ENCODE assay signal across 1 cellular context in the genomic region with DNA sequence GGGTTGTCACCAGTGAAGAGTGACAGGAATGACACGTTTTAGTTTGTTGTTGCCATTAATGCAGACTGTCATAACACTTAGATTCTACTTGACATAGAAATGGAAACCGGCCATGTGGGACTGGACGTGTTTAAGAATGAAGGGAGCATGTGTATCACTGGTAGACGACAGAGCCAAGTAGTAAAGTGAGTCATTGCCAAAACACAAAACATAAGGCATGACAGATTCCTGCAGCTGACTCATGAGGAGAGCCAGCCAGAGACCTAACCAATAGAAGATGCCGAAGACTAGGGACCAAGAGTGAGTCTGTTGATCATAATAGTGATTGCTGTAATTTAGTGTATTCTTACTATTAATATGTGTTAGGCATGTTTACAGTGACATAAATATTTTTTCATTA.
TF ChIP-seq lines count a peak whose summit lies in the region.

No MANE protein-coding gene starts in this region.

TF ChIP-seq in SK-N-SH, 30 proteins besides CTCF, POLR2A, EP300 and RAD21 (continued from another document):
- TF ChIP-seq, protein P1, sequence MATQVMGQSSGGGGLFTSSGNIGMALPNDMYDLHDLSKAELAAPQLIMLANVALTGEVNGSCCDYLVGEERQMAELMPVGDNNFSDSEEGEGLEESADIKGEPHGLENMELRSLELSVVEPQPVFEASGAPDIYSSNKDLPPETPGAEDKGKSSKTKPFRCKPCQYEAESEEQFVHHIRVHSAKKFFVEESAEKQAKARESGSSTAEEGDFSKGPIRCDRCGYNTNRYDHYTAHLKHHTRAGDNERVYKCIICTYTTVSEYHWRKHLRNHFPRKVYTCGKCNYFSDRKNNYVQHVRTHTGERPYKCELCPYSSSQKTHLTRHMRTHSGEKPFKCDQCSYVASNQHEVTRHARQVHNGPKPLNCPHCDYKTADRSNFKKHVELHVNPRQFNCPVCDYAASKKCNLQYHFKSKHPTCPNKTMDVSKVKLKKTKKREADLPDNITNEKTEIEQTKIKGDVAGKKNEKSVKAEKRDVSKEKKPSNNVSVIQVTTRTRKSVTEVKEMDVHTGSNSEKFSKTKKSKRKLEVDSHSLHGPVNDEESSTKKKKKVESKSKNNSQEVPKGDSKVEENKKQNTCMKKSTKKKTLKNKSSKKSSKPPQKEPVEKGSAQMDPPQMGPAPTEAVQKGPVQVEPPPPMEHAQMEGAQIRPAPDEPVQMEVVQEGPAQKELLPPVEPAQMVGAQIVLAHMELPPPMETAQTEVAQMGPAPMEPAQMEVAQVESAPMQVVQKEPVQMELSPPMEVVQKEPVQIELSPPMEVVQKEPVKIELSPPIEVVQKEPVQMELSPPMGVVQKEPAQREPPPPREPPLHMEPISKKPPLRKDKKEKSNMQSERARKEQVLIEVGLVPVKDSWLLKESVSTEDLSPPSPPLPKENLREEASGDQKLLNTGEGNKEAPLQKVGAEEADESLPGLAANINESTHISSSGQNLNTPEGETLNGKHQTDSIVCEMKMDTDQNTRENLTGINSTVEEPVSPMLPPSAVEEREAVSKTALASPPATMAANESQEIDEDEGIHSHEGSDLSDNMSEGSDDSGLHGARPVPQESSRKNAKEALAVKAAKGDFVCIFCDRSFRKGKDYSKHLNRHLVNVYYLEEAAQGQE (IDR thresholded peaks at IDR 0.05; ENCODE audit: low read depth, low read length), result no peak
- TF ChIP-seq GABPA (IDR thresholded peaks at IDR 0.05; ENCODE audit: low read depth), result no peak
- TF ChIP-seq NFIC (IDR thresholded peaks at IDR 0.05; ENCODE audit: borderline replicate concordance), result peak; percentile 50
- TF ChIP-seq RXRA (IDR thresholded peaks at IDR 0.05; ENCODE audit: borderline replicate concordance, low read depth), result no peak
- no peak for TF ChIP-seq EZH2phosphoT487 (IDR thresholded peaks at IDR 0.05; ENCODE audit: borderline replicate concordance, low read depth)
- TF ChIP-seq, protein P2, sequence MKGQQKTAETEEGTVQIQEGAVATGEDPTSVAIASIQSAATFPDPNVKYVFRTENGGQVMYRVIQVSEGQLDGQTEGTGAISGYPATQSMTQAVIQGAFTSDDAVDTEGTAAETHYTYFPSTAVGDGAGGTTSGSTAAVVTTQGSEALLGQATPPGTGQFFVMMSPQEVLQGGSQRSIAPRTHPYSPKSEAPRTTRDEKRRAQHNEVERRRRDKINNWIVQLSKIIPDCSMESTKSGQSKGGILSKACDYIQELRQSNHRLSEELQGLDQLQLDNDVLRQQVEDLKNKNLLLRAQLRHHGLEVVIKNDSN (IDR thresholded peaks at IDR 0.05; ENCODE audit: borderline replicate concordance, low read depth), result no peak
- TF ChIP-seq, protein P3, sequence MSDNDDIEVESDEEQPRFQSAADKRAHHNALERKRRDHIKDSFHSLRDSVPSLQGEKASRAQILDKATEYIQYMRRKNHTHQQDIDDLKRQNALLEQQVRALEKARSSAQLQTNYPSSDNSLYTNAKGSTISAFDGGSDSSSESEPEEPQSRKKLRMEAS (IDR thresholded peaks at IDR 0.05; ENCODE audit: low read depth), result 0 out of 2 replicates have a peak, but pooled peaks have one; percentile 31
- no peak for TF ChIP-seq SIN3A (IDR thresholded peaks at IDR 0.05; ENCODE audit: borderline replicate concordance, low read depth, low read length)
- no peak for TF ChIP-seq TEAD4 (IDR thresholded peaks at IDR 0.05; ENCODE audit: borderline replicate concordance, insufficient read depth)
- TF ChIP-seq FOSL2 (IDR thresholded peaks at IDR 0.05; ENCODE audit: borderline replicate concordance, low read depth), result peak; percentile 70; the same call in 1 of the 2 replicates
